ENCODE assay signal across 11 cellular contexts in genomic region chr9:6197330-6197729, GRCh38. TPM values are rescaled to one million over a fixed set of nuclear protein-coding genes. Genes with fewer than 3 reads are reported as not detected.
A peak's percentile ranks its signal among the peaks of the same experiment; 100 is the strongest.
DNase-seq lines count a peak whose midpoint lies in the region; ATAC-seq, FAIRE-seq and TF ChIP-seq lines count a peak whose summit lies in the region.
"Had no signal": no experiment of that assay in that cellular context is flagged by ENCODE, and none has a peak within 500 bp of the region (broad histone marks: within the 10 kb centered on the region; RNA-seq: fewer than 3 reads in every experiment).

No MANE protein-coding gene starts in this region.

- H3K27ac ChIP-seq in A549 (no peak overlapping the region), HEK293 (ENCODE audit: extremely low read depth, low read depth, low read length) (no peak overlapping the region), brain microvascular endothelial cell (no peak overlapping the region)

- 57% methylated on average over 3 of the region's 3 CpGs for WGBS in A549 (ENCODE audit: missing lambda C conversion rate)

- CTCF ChIA-PET in A549 (lab: Yijun Ruan, JAX) (interaction anchor here (0.6 to 3.4 kb wide), 4 partner anchors 9 to 109 kb away, joined by 3 to 15 read pairs (median 6); no protein-coding TSS in a partner anchor), HEK293 (lab: Yijun Ruan, JAX) (interaction anchor here (0.5 to 3.9 kb wide), 11 partner anchors 8 to 433 kb away, joined by 3 to 38 read pairs (median 4); partner anchors contain the start of gene TPD52L3)

- no peaks in the 10 kb centered on the region for H3K4me1 ChIP-seq in A549
- no peaks in the 10 kb centered on the region for H3K4me1 ChIP-seq in HEK293 (ENCODE audit: control insufficient read depth, insufficient read depth, low read length)

- DNase-seq in A549 (ENCODE audit: low read depth in 1 of 2, low spot score in 1 of 2): no peak
- peak; percentile 4 for DNase-seq in brain microvascular endothelial cell
- DNase-seq in kidney epithelial cell (ENCODE audit: low read depth): no peak
- DNase-seq in T-helper 2 cell: no peak
- DNase-seq in GDM1 (lab: John Stamatoyannopoulos, UW): no peak
- DNase-seq: CD8-positive, alpha-beta T cell; NCI-H774 had no signal

- no peak for TF ChIP-seq EP300 in A549 (IDR thresholded peaks at IDR 0.05)

- H3K9me3 ChIP-seq in A549 (no peaks in the 10 kb centered on the region), HEK293 (ENCODE audit: control insufficient read depth, insufficient read depth, low read depth, low read length) (no peaks in the 10 kb centered on the region)

- in situ Hi-C loops in brain microvascular endothelial cell (cut with HindIII; ENCODE audit: low pct_ligation_motif_present, low sequenced_read_pairs): no loop called here

- TF ChIP-seq CTCF in A549 (IDR thresholded peaks at IDR 0.05) (no peak), HEK293 (tag by site-specific recombination; IDR thresholded peaks at IDR 0.05) (peak; percentile 26; the same call in 1 of the 2 replicates), brain microvascular endothelial cell (IDR thresholded peaks at IDR 0.05; ENCODE audit: low read depth, low read length, missing control alignments) (peak; percentile 45), kidney epithelial cell (IDR thresholded peaks at IDR 0.05; ENCODE audit: insufficient read depth, low read length, poor library complexity, severe bottlenecking) (peak; percentile 20)

- no peak for FAIRE-seq in A549 (lab: Jason Lieb, UNC)

- H3K27me3 ChIP-seq in brain microvascular endothelial cell (replicated peaks) (no peaks in the 10 kb centered on the region), kidney epithelial cell (ENCODE audit: control insufficient read depth, insufficient read depth, low read length) (no peaks in the 10 kb centered on the region)

- H3K36me3 ChIP-seq in HEK293 (ENCODE audit: control insufficient read depth in 2 of 2, insufficient read depth in 1 of 2, low read length in 2 of 2): no peaks in the 10 kb centered on the region
- H3K36me3 ChIP-seq in brain microvascular endothelial cell (replicated peaks): no peaks in the 10 kb centered on the region
- no peaks in the 10 kb centered on the region for H3K36me3 ChIP-seq in kidney epithelial cell (ENCODE audit: control insufficient read depth, insufficient read depth, low read length)

- TF ChIP-seq RAD21 in A549 (conservative IDR thresholded peaks at IDR 0.05 in 1 of 2, IDR thresholded peaks at IDR 0.05 in 1 of 2): peak in 1 of 2 experiments; percentile 37; a peak in 2 of 5 replicates

- POLR2A ChIA-PET in A549 (lab: Yijun Ruan, JAX) (interaction anchor here (0.7 kb wide), 1 partner anchor 700 kb away, joined by 3 read pairs; no protein-coding TSS in a partner anchor), HEK293 (lab: Yijun Ruan, JAX) (no interaction called here)

- TF ChIP-seq POLR2A in A549 (IDR thresholded peaks at IDR 0.05; ENCODE audit: low read length): no peak

- ATAC-seq in A549 (peak in 1 of 2 experiments; percentile 39; a peak in 2 of 6 replicates), HG02588 (IDR thresholded peaks at IDR 0.05; ENCODE audit: unreplicated experiment) (no peak), HG03439 (IDR thresholded peaks at IDR 0.05; ENCODE audit: unreplicated experiment) (no peak)
- ATAC-seq: activated T-helper 17 cell treated with anti-CD3 and anti-CD28 coated beads, Interleukin-2, amount 50 U/mL, for 72 hours; CD8-positive, alpha-beta T cell had no signal

- H3K4me3 ChIP-seq in A549 (no peak overlapping the region), HEK293 (ENCODE audit: low read depth, low read length) (no peak overlapping the region), brain microvascular endothelial cell (ENCODE audit: low read depth, low read length) (no peak overlapping the region), kidney epithelial cell (ENCODE audit: low read depth, low read length) (no peak overlapping the region)

- no peak overlapping the region for H3K4me2 ChIP-seq in A549

TF ChIP-seq in A549, 52 proteins besides CTCF, POLR2A, EP300 and RAD21:
- TF ChIP-seq CBX2 (IDR thresholded peaks at IDR 0.05; ENCODE audit: borderline replicate concordance, low read depth) (no peak), ESRRA (IDR thresholded peaks at IDR 0.05; ENCODE audit: borderline replicate concordance, low read length) (no peak), SMC3 (IDR thresholded peaks at IDR 0.05) (0 out of 3 replicates have a peak, but pooled peaks have one; percentile 10)
TF ChIP-seq in A549: peak in this region for 1.

TF ChIP-seq in HEK293, 187 proteins besides CTCF, POLR2A, EP300 and RAD21:
- TF ChIP-seq ZNF654 (tag by site-specific recombination; IDR thresholded peaks at IDR 0.05; ENCODE audit: low read depth): peak; percentile 26; the same call in 1 of the 2 replicates
- TF ChIP-seq ZNF211 (tag by site-specific recombination; IDR thresholded peaks at IDR 0.05; ENCODE audit: low read depth): no peak

RNA-seq across cellular contexts. Expression of gene IL33, which starts 18.3 kb away (rescaled TPM):
- polyA plus RNA-seq in A549 (2011; rRNA removed) (0.31 and 0.38 TPM in 2 replicates), A549 (2017; fragmentation: RNase III; extraction: RNeasy Plus Mini Kit Qiagen cat#74134 plus additional on column Dnase treatment) (0.72 to 0.85 TPM (median 0.80 TPM) in 3 replicates)
- 0.01 TPM in 1 of 2 replicates, not detected in the other for polyA plus RNA-seq in A549 (2012; cell fraction: cytosol; rRNA removed)
- 0.06 TPM in 1 of 2 replicates, not detected in the other for polyA plus RNA-seq in A549 (2012; cell fraction: nucleus; rRNA removed)
- not detected in 2 replicates for polyA minus RNA-seq in A549 (2011; rRNA and poly(A)+ RNA removed)
- total RNA-seq in kidney epithelial cell: 0.68 and 0.84 TPM in 2 replicates
- total RNA-seq: activated T-helper 17 cell treated with anti-CD3 and anti-CD28 coated beads, Interleukin-2, amount 50 U/mL, for 72 hours; CD8-positive, alpha-beta T cell had no signal

Comparison
In these comparisons a context has a peak if more than half of its experiments do, and no peak if none do; other contexts are left out.
1. Of the 5 proteins assayed by ChIP-seq in both HEK293 and A549: peak only in HEK293: CTCF; only in A549: none; in both: none; in neither: 4.